1 cellular context compared by ENCODE assay signal in the genomic region with DNA sequence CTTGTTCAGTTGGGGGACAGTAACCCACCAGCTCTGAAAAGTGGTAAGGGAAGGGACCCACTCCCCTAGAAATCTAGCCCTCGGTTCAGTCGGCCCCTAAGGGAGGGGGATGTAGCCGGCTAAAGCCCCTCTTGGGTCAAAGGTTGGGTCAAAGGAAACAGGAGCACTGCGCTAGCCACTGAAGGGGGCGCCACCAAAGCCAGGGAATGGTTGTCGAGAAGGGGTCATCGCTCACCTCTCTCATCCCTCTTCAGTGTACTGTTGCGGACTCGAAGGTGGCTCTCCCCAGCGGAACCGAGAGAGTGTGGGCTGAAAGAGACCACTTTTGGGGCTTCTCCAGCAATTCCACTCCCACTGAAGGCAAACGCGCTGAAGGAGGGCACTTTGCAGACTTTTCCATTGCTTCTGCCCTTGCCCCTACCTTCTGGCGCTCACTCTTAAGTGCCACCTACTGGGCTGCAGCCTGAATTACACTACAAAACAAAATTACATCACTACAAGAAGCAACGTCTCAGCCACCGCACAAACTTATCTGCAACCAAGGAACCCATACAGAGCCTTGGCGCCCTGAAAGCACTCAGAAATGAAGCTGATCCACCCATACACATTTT.
TF ChIP-seq lines count a peak whose summit lies in the region.

No MANE protein-coding gene starts in this region.

TF ChIP-seq in GM23338, 12 proteins besides CTCF, POLR2A, EP300 and RAD21 (continued from another document):
- TF ChIP-seq ZNF462 (CRISPR knock-in tag; IDR thresholded peaks at IDR 0.05) (no peak), POLR2AphosphoS5 (IDR thresholded peaks at IDR 0.05; ENCODE audit: low read depth) (no peak), NANOG (IDR thresholded peaks at IDR 0.05; ENCODE audit: borderline replicate concordance) (no peak)
